ENCODE assay signal across 21 cellular contexts in the genomic region with DNA sequence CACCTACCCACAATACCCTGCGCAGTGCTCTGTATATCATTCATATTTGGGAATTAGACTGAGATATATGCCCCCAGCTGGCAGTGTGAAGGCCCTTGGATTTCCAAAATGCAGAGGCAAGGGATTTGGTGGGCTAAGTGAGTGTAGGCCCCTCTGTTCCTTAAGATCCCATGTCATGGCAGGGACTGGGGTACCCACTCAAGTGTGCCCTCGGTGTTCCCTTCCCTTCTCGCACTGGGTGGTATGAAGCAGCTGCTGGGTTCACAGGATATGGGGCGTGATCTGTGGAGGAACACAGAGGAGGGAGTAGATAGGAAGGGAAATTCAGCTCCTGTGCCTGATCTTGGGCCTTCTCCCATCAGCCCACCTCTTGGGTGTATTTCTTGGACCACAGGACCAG.
"Had no signal": no experiment of that assay in that cellular context is flagged by ENCODE, and none has a peak within 500 bp of the region (broad histone marks: within the 10 kb centered on the region; RNA-seq: fewer than 3 reads in every experiment).

No MANE protein-coding gene starts in this region.

- ATAC-seq: mucosa of descending colon; naive thymus-derived CD4-positive, alpha-beta T cell; right cardiac atrium; stimulated activated naive B cell treated with anti-CD40 and anti-IgM and Interleukin-4, amounts not matched to agents 10 μg/mL and 1 μg/mL and 100 μg/mL, for 72 hours; upper lobe of right lung had no signal

- H3K4me3 Mint-ChIP-seq: immature natural killer cell; mesothelial cell of epicardium; naive thymus-derived CD4-positive, alpha-beta T cell; nephron; neural progenitor cell; stimulated activated naive B cell treated with anti-CD40 and anti-IgM and Interleukin-4, amounts not matched to agents 10 μg/mL and 1 μg/mL and 100 μg/mL, for 72 hours; stimulated activated naive CD8-positive, alpha-beta T cell treated with anti-CD3 and anti-CD28 coated beads, Interleukin-15, Interleukin-2, amounts not matched to agents 100 ng/mL and 50 ng/mL, for 24 hours had no signal

- H3K27ac ChIP-seq: dorsolateral prefrontal cortex, esophagus squamous epithelium, neural progenitor cell, prostate gland, skin epidermis, spleen, transverse colon, upper lobe of right lung, vagina had no signal

- H3K9me3 ChIP-seq: esophagus squamous epithelium, mucosa of descending colon, prostate gland, spleen, transverse colon, upper lobe of right lung, vagina had no signal

- H3K9ac ChIP-seq: neural progenitor cell had no signal

- H2AFZ ChIP-seq: neural progenitor cell had no signal

- H3K27me3 ChIP-seq: dorsolateral prefrontal cortex, esophagus squamous epithelium, neural progenitor cell, spleen, transverse colon, upper lobe of right lung, vagina had no signal

- H3K4me1 ChIP-seq: esophagus squamous epithelium, neural progenitor cell, prostate gland, spleen, transverse colon, upper lobe of right lung, vagina had no signal

- H3K36me3 Mint-ChIP-seq: immature natural killer cell; mesothelial cell of epicardium; naive thymus-derived CD4-positive, alpha-beta T cell; neural progenitor cell; stimulated activated naive B cell treated with anti-CD40 and anti-IgM and Interleukin-4, amounts not matched to agents 10 μg/mL and 1 μg/mL and 100 μg/mL, for 72 hours had no signal

- H3K4me1 Mint-ChIP-seq: immature natural killer cell; mesothelial cell of epicardium; naive thymus-derived CD4-positive, alpha-beta T cell; stimulated activated naive B cell treated with anti-CD40 and anti-IgM and Interleukin-4, amounts not matched to agents 10 μg/mL and 1 μg/mL and 100 μg/mL, for 72 hours had no signal

- H3K9me3 Mint-ChIP-seq: immature natural killer cell; mesothelial cell of epicardium; naive thymus-derived CD4-positive, alpha-beta T cell; stimulated activated naive B cell treated with anti-CD40 and anti-IgM and Interleukin-4, amounts not matched to agents 10 μg/mL and 1 μg/mL and 100 μg/mL, for 72 hours; stimulated activated naive CD8-positive, alpha-beta T cell treated with anti-CD3 and anti-CD28 coated beads, Interleukin-15, Interleukin-2, amounts not matched to agents 100 ng/mL and 50 ng/mL, for 24 hours had no signal

- H3K27ac Mint-ChIP-seq: immature natural killer cell; mesothelial cell of epicardium; naive thymus-derived CD4-positive, alpha-beta T cell; nephron; neural progenitor cell; stimulated activated naive B cell treated with anti-CD40 and anti-IgM and Interleukin-4, amounts not matched to agents 10 μg/mL and 1 μg/mL and 100 μg/mL, for 72 hours; stimulated activated naive CD8-positive, alpha-beta T cell treated with anti-CD3 and anti-CD28 coated beads, Interleukin-15, Interleukin-2, amounts not matched to agents 100 ng/mL and 50 ng/mL, for 24 hours had no signal

- H3K4me3 ChIP-seq: dorsolateral prefrontal cortex, esophagus squamous epithelium, mucosa of descending colon, neural progenitor cell, prostate gland, skin epidermis, spleen, transverse colon, upper lobe of right lung, vagina had no signal

- DNase-seq: dorsolateral prefrontal cortex; effector CD8-positive, alpha-beta T cell; esophagus squamous epithelium; foreskin melanocyte; hypothalamus; immature natural killer cell; mesenchymal stem cell; mucosa of descending colon; naive thymus-derived CD4-positive, alpha-beta T cell; right cardiac atrium; spleen; stimulated activated naive B cell treated with anti-CD40 and anti-IgM and Interleukin-4, amounts not matched to agents 10 μg/mL and 1 μg/mL and 100 μg/mL, for 72 hours; transverse colon; upper lobe of right lung had no signal

- H3K4me2 ChIP-seq: neural progenitor cell had no signal

- H3K36me3 ChIP-seq: esophagus squamous epithelium, neural progenitor cell, prostate gland, spleen, transverse colon, upper lobe of right lung, vagina had no signal
